9 cellular contexts compared by ENCODE assay signal in genomic region chr12:30622509-30622908, GRCh38.
DNase-seq lines count a peak whose midpoint lies in the region; ATAC-seq and TF ChIP-seq lines count a peak whose summit lies in the region.
"Had no signal": no experiment of that assay in that cellular context is flagged by ENCODE, and none has a peak within 500 bp of the region (broad histone marks: within the 10 kb centered on the region; RNA-seq: fewer than 3 reads in every experiment).

No MANE protein-coding gene starts in this region.

- H3K4me1 Mint-ChIP-seq in HFFc6 (ENCODE audit: low read depth), result peaks cover 12% of the 10 kb centered on the region
- H3K4me1 Mint-ChIP-seq in Calu3 (ENCODE audit: low read depth, unreplicated experiment), result no peaks in the 10 kb centered on the region

- H3K36me3 ChIP-seq in mucosa of descending colon (ENCODE audit: low read depth), result no peaks in the 10 kb centered on the region
- H3K36me3 ChIP-seq: cardiac muscle cell had no signal

- ATAC-seq in GM18858 (IDR thresholded peaks at IDR 0.05; ENCODE audit: unreplicated experiment), result peak; percentile 97
- ATAC-seq in mucosa of descending colon, result peak; percentile 9

- H3K9me3 Mint-ChIP-seq in HFFc6 (no peaks in the 10 kb centered on the region), Calu3 (ENCODE audit: low read depth, unreplicated experiment) (no peaks in the 10 kb centered on the region)

- no TSS peak for BruUV-seq in Calu3 (replicated peaks; lab: Mats Ljungman, UMichigan)

- H3K9me3 ChIP-seq in mucosa of descending colon, result no peaks in the 10 kb centered on the region

- TF ChIP-seq CTCF in HFFc6 (IDR thresholded peaks at IDR 0.05), result no peak
- no peak for TF ChIP-seq CTCF in mucosa of descending colon (IDR thresholded peaks at IDR 0.05)
- TF ChIP-seq CTCF in Calu3 (IDR thresholded peaks at IDR 0.05; ENCODE audit: unreplicated experiment), result no peak

- H3K4me3 ChIP-seq in mucosa of descending colon, result no peak overlapping the region
- H3K4me3 ChIP-seq: cardiac muscle cell, SK-N-MC had no signal

- intact Hi-C loops in mucosa of descending colon (cut with DNase I, micrococcal nuclease) (no loop called here), Calu3 (cut with micrococcal nuclease; ENCODE audit: unreplicated experiment) (no loop called here)

- H3K27me3 Mint-ChIP-seq in HFFc6 (ENCODE audit: insufficient read depth) (peaks cover 4% of the 10 kb centered on the region; the same call in 1 of the 2 replicates), Calu3 (ENCODE audit: unreplicated experiment) (no peaks in the 10 kb centered on the region)

- H3K36me3 Mint-ChIP-seq in HFFc6 (ENCODE audit: low read depth) (no peaks in the 10 kb centered on the region), Calu3 (ENCODE audit: insufficient read depth, unreplicated experiment) (no peaks in the 10 kb centered on the region)

- H3K27ac Mint-ChIP-seq in HFFc6, result peak overlapping the region; percentile 9
- no peak overlapping the region for H3K27ac Mint-ChIP-seq in Calu3 (ENCODE audit: unreplicated experiment)

- DNase-seq in HFFc6 (peak; percentile 61), M059J (ENCODE audit: low read depth) (peak; percentile 66), mucosa of descending colon (no peak), HuH-7.5 (ENCODE audit: low spot score) (no peak), Calu3 (no peak), SKM-1 treated with dmso at 0.1 percent for 144 hours (lab: John Stamatoyannopoulos, UW; ENCODE audit: unreplicated experiment) (no peak)

- CTCF ChIA-PET in Calu3 (lab: Charles Lee), result no interaction called here

- no peak overlapping the region for H3K4me3 Mint-ChIP-seq in HFFc6
- H3K4me3 Mint-ChIP-seq in Calu3 (ENCODE audit: low read depth, unreplicated experiment), result no peak overlapping the region

- no peaks in the 10 kb centered on the region for H3K4me1 ChIP-seq in mucosa of descending colon (ENCODE audit: low read depth)

Comparison
In these comparisons a context has a peak if more than half of its experiments do, and no peak if none do; other contexts are left out.
1. DNase-seq: peak in HFFc6 (single experiment) and M059J (single experiment); none in mucosa of descending colon (0 of 3), HuH-7.5 (single experiment), Calu3 (single experiment) and SKM-1 treated with dmso at 0.1 percent for 144 hours (single experiment).